ENCODE assay signal across 8 cellular contexts in the genomic region with DNA sequence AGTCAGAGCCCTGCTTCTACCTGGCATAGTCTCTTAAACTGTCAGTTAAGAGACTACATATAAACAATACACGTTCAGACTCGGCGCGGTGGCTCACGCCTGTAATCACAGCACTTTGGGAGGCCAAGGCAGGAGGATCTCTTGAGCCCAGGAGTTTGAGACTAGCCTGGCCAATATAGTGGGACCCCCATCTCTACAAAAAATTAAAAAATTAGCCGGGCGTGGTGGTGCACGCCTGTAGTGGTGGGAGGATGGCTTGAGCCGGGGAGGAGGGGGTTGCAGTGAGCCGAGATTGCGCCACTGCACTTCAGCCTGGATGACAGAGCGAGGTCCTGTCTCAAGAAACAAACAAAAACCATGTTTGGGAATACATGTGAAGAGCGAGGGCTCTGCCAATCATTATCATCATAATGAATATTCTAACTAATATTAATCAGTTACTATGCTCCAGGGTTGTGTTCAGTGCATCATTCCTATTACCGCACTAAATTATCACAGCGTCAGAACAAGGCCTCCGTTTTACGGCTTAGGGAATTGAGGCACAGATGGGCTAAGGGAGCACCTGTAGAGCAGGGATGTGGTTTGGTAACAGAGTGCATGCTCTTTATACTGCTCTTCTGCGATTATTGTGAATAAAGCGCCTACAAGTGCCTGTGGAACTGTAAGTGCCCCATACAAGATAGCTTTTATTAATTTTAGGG. TPM values are rescaled to one million over a fixed set of nuclear protein-coding genes. Genes with fewer than 3 reads are reported as not detected.
DNase-seq lines count a peak whose midpoint lies in the region; ATAC-seq and TF ChIP-seq lines count a peak whose summit lies in the region.

No MANE protein-coding gene starts in this region.

- H2AK5ac ChIP-seq in mesendoderm (ENCODE audit: low read length) = no peak overlapping the region

- peak overlapping the region in 1 of 2 donors; percentile 36 for H3K4me3 ChIP-seq in ascending aorta
- no peak overlapping the region for H3K4me3 ChIP-seq in mesendoderm (ENCODE audit: low read length)

- H3K27ac ChIP-seq in ascending aorta = peak overlapping the region; percentile 29 to 89
- H3K27ac ChIP-seq in mesendoderm (ENCODE audit: low read depth, low read length) = no peak overlapping the region

- no peak overlapping the region for H3K18ac ChIP-seq in mesendoderm (ENCODE audit: low read length)

- TF ChIP-seq CTCF in ascending aorta (IDR thresholded peaks at IDR 0.05) = no peak

- ATAC-seq in Right ventricle myocardium superior (ENCODE audit: poor library complexity) (no peak), HG03342 (IDR thresholded peaks at IDR 0.05; ENCODE audit: unreplicated experiment) (no peak), HG02840 (IDR thresholded peaks at IDR 0.05; ENCODE audit: low FRiP score, unreplicated experiment) (no peak)

- no peak overlapping the region for H2BK5ac ChIP-seq in mesendoderm (ENCODE audit: low read length)

- no peak overlapping the region for H4K5ac ChIP-seq in mesendoderm (ENCODE audit: low read length)

- H3K4me1 ChIP-seq in ascending aorta (peaks cover 15 to 28% of the 10 kb centered on the region in 2 donors), mesendoderm (ENCODE audit: control insufficient read depth, low read depth, low read length) (peaks cover 18% of the 10 kb centered on the region)

- DNase-seq in Right ventricle myocardium superior (peak; percentile 23), cardiac septum (ENCODE audit: low spot score) (no peak), ascending aorta (ENCODE audit: low spot score in 2 of 2) (no peak), mesendoderm (no peak), HuH-7 (ENCODE audit: low spot score) (no peak), MV-4-11 (lab: John Stamatoyannopoulos, UW) (no peak)

- intact Hi-C loops in Right ventricle myocardium superior (cut with DNase I) = loop anchor here (5.0 kb wide), 1 partner anchor 53 kb away; no protein-coding TSS in a partner anchor
- intact Hi-C loops in cardiac septum (cut with DNase I) = loop anchor here (2.0 to 10.0 kb wide), 3 partner anchors 63 to 629 kb away; a partner anchor contains a TSS
- intact Hi-C loops in ascending aorta (cut with DNase I) = loop anchor here (2.0 to 10.0 kb wide), 5 partner anchors 63 to 383 kb away; a partner anchor contains a TSS

- H3K56ac ChIP-seq in mesendoderm (ENCODE audit: low read length) = peak overlapping the region; percentile 4

- WGBS in mesendoderm (ENCODE audit: extremely low coverage, insufficient coverage, low lambda C conversion rate) = no CpG with 5 or more reads among the region's 19 CpGs

- no peak overlapping the region for H2BK15ac ChIP-seq in mesendoderm (replicated peaks; ENCODE audit: low read depth)

- H3K27me3 ChIP-seq in ascending aorta (no peaks in the 10 kb centered on the region), mesendoderm (ENCODE audit: insufficient read depth, low read length, poor library complexity) (no peaks in the 10 kb centered on the region)

- peaks cover 35% of the 10 kb centered on the region for H3K79me1 ChIP-seq in mesendoderm (ENCODE audit: low read length)

- H3K9ac ChIP-seq in mesendoderm (ENCODE audit: low read length) = no peak overlapping the region

- no peak overlapping the region for H3K4ac ChIP-seq in mesendoderm (ENCODE audit: low read depth, low read length)

- no peak overlapping the region for H4K8ac ChIP-seq in mesendoderm (ENCODE audit: low read depth, low read length)

- H2BK120ac ChIP-seq in mesendoderm (ENCODE audit: low read depth, low read length) = no peak overlapping the region

- H3K9me3 ChIP-seq in ascending aorta = no peaks in the 10 kb centered on the region

- no peak overlapping the region for H3K23ac ChIP-seq in mesendoderm (ENCODE audit: low read length)

- no peak overlapping the region for H3K4me2 ChIP-seq in mesendoderm (ENCODE audit: low read length)

- H3K79me2 ChIP-seq in mesendoderm (ENCODE audit: control insufficient read depth, insufficient read depth, low read length) = peaks cover 52% of the 10 kb centered on the region

- no peaks in the 10 kb centered on the region for H3K36me3 ChIP-seq in ascending aorta
- H3K36me3 ChIP-seq in mesendoderm (ENCODE audit: control insufficient read depth, insufficient read depth, low read length) = no peaks in the 10 kb centered on the region

RNA-seq across cellular contexts. Expression of a gene that starts 0.8 kb away (rescaled TPM):
- total RNA-seq in Right ventricle myocardium superior = 71.2 TPM
- total RNA-seq in cardiac septum = 52.9 TPM
- not detected for total RNA-seq in ascending aorta
- 72.7 TPM for polyA plus RNA-seq in mesendoderm (2013, experiment 1 of 2)
- polyA plus RNA-seq in mesendoderm (2013, experiment 2 of 2) = 77.0 TPM

RNA-seq across cellular contexts. Expression of a gene that starts 1.9 kb away (rescaled TPM):
- 84.1 TPM for total RNA-seq in Right ventricle myocardium superior
- 58.2 TPM for total RNA-seq in cardiac septum
- 95.5 TPM for total RNA-seq in ascending aorta
- 171 TPM for polyA plus RNA-seq in mesendoderm (2013, experiment 1 of 2)
- 169 TPM for polyA plus RNA-seq in mesendoderm (2013, experiment 2 of 2)

RNA-seq across cellular contexts. Expression of a gene that starts 40.4 kb away (rescaled TPM):
- total RNA-seq in Right ventricle myocardium superior (74.7 TPM), cardiac septum (52.2 TPM), ascending aorta (363 TPM)
- 0.21 TPM for polyA plus RNA-seq in mesendoderm (2013, experiment 1 of 2)
- 0.32 TPM for polyA plus RNA-seq in mesendoderm (2013, experiment 2 of 2)

Comparison
In these comparisons a context has a peak if more than half of its experiments do, and no peak if none do; other contexts are left out.
1. RNA of a gene that starts 0.8 kb away (total RNA-seq): 71.2 TPM in Right ventricle myocardium superior (single experiment) and 52.9 TPM in cardiac septum (single experiment); not detected in ascending aorta (single experiment); every median in the first group is over 10 times any median in the second.